Comparison of ENCODE assay signal across 27 cellular contexts in genomic region chr9:117926031-117926655, GRCh38.
A peak's percentile ranks its signal among the peaks of the same experiment; 100 is the strongest.
DNase-seq lines count a peak whose midpoint lies in the region; ATAC-seq and TF ChIP-seq lines count a peak whose summit lies in the region.
"Had no signal": no experiment of that assay in that cellular context is flagged by ENCODE, and none has a peak within 500 bp of the region (broad histone marks: within the 10 kb centered on the region; RNA-seq: fewer than 3 reads in every experiment).

No MANE protein-coding gene starts in this region.

- no peak overlapping the region for H3K9ac ChIP-seq in neural progenitor cell

- no peaks in the 10 kb centered on the region for H3K9me3 ChIP-seq in neural progenitor cell (ENCODE audit: low read depth)
- H3K9me3 ChIP-seq: neutrophil, Peyer's patch, psoas muscle had no signal

- H3F3A ChIP-seq in neural progenitor cell (ENCODE audit: low read depth): no peaks in the 10 kb centered on the region

- no peak overlapping the region for H2AFZ ChIP-seq in neural progenitor cell (replicated peaks)

- H4K20me1 ChIP-seq in neural progenitor cell (ENCODE audit: low read depth): no peaks in the 10 kb centered on the region

- no peaks in the 10 kb centered on the region for H3K36me3 Mint-ChIP-seq in neural progenitor cell
- H3K36me3 Mint-ChIP-seq: activated CD4-positive, alpha-beta memory T cell treated with anti-CD3 and anti-CD28 coated beads for 36 hours; activated naive CD4-positive, alpha-beta T cell treated with anti-CD3 and anti-CD28 coated beads, Interleukin-2, amount 10 ng/mL, durations not matched to agents 7 days and 5 days; CD14-positive monocyte had no signal

- no peak overlapping the region for H3K4me3 Mint-ChIP-seq in neural progenitor cell
- H3K4me3 Mint-ChIP-seq: activated CD4-positive, alpha-beta memory T cell treated with anti-CD3 and anti-CD28 coated beads for 36 hours; activated naive CD4-positive, alpha-beta T cell treated with anti-CD3 and anti-CD28 coated beads, Interleukin-2, amount 10 ng/mL, durations not matched to agents 7 days and 5 days; activated T-helper 1 cell treated with anti-CD3 and anti-CD28 coated beads, Interleukin-12 subunit alpha, Interleukin-12 subunit beta, Interleukin-2, Interleukin-4 antibody, amounts not matched to agents 30 ng/mL and 10 ng/mL and 1 ng/mL, durations not matched to agents 14 hours and 24 hours and 36 hours; CD14-positive monocyte; T-helper 1 cell treated with Interleukin-12 subunit alpha and Interleukin-12 subunit beta and Interleukin-4 antibody, amounts not matched to agents 30 μg/mL and 1 μg/mL, for 36 hours had no signal

- no peak overlapping the region for H3K4me2 ChIP-seq in neural progenitor cell

- ATAC-seq in GM21367 (IDR thresholded peaks at IDR 0.05; ENCODE audit: unreplicated experiment): no peak
- ATAC-seq: psoas muscle had no signal

- H3K4me1 Mint-ChIP-seq in neural progenitor cell: peaks cover 11% of the 10 kb centered on the region
- H3K4me1 Mint-ChIP-seq: activated naive CD4-positive, alpha-beta T cell treated with anti-CD3 and anti-CD28 coated beads, Interleukin-2, amount 10 ng/mL, durations not matched to agents 7 days and 5 days; CD14-positive monocyte had no signal

- no peaks in the 10 kb centered on the region for H3K79me2 ChIP-seq in neural progenitor cell (ENCODE audit: low read depth)

- peak; percentile 1 for DNase-seq in ELR (ENCODE audit: low read depth)
- DNase-seq in M059J (ENCODE audit: low read depth): peak; percentile 54
- peak; percentile 71 for DNase-seq in astrocyte of the hippocampus (ENCODE audit: low read depth, low spot score)
- peak; percentile 13 for DNase-seq in neural progenitor cell (ENCODE audit: low spot score)
- DNase-seq in AML-193 (lab: John Stamatoyannopoulos, UW): no peak
- DNase-seq in HUDEP-2 (lab: John Stamatoyannopoulos, UW; ENCODE audit: unreplicated experiment in 76 of 76): no peak
- DNase-seq in activated CD4-positive, CD25-positive, alpha-beta regulatory T cell treated with anti-CD3 and anti-CD28 coated beads, Interleukin-2, amount 50 U/mL, for 72 hours: no peak
- DNase-seq: activated CD4-positive, alpha-beta memory T cell treated with anti-CD3 and anti-CD28 coated beads for 36 hours; activated CD8-positive, alpha-beta memory T cell treated with anti-CD3 and anti-CD28 coated beads, Interleukin-2, amount 50 U/mL, for 4 hours; activated naive CD4-positive, alpha-beta T cell treated with anti-CD3 and anti-CD28 coated beads, Interleukin-2, amount 10 ng/mL, durations not matched to agents 7 days and 5 days; effector memory CD4-positive, alpha-beta T cell; foreskin fibroblast; Kasumi-1; NCI-H1092; NCI-H187 treated with DMSO at 0.1 percent for 48 hours; NCI-H526 treated with DMSO at 0.1 percent for 48 hours; Peyer's patch; psoas muscle; SJCRH30; stimulated activated naive CD4-positive, alpha-beta T cell treated with Interleukin-2 at 50 U/mL for 16 hours had no signal

- no peak overlapping the region for H3K27ac Mint-ChIP-seq in neural progenitor cell
- H3K27ac Mint-ChIP-seq: activated CD4-positive, alpha-beta memory T cell treated with anti-CD3 and anti-CD28 coated beads for 36 hours; activated naive CD4-positive, alpha-beta T cell treated with anti-CD3 and anti-CD28 coated beads, Interleukin-2, amount 10 ng/mL, durations not matched to agents 7 days and 5 days; activated T-helper 1 cell treated with anti-CD3 and anti-CD28 coated beads, Interleukin-12 subunit alpha, Interleukin-12 subunit beta, Interleukin-2, Interleukin-4 antibody, amounts not matched to agents 30 ng/mL and 10 ng/mL and 1 ng/mL, durations not matched to agents 14 hours and 24 hours and 36 hours; CD14-positive monocyte; T-helper 1 cell treated with Interleukin-12 subunit alpha and Interleukin-12 subunit beta and Interleukin-4 antibody, amounts not matched to agents 30 μg/mL and 1 μg/mL, for 36 hours had no signal

- TF ChIP-seq CTCF in neural progenitor cell (IDR thresholded peaks at IDR 0.05): no peak

- no peak overlapping the region for H3K27ac ChIP-seq in neural progenitor cell
- H3K27ac ChIP-seq: coronary artery, HL-60, neutrophil, Peyer's patch, psoas muscle, SJCRH30 had no signal

- H3K4me1 ChIP-seq in neural progenitor cell: peaks cover 5% of the 10 kb centered on the region
- H3K4me1 ChIP-seq: Peyer's patch, psoas muscle, SJCRH30 had no signal

- H3K27me3 Mint-ChIP-seq in neural progenitor cell (ENCODE audit: insufficient read depth, low read depth): no peaks in the 10 kb centered on the region
- H3K27me3 Mint-ChIP-seq: activated CD4-positive, alpha-beta memory T cell treated with anti-CD3 and anti-CD28 coated beads for 36 hours had no signal

- H3K4me3 ChIP-seq in neural progenitor cell: no peak overlapping the region
- H3K4me3 ChIP-seq: coronary artery, Peyer's patch, psoas muscle, SJCRH30 had no signal

- no peaks in the 10 kb centered on the region for H3K27me3 ChIP-seq in neural progenitor cell
- H3K27me3 ChIP-seq: neutrophil, Peyer's patch, SJCRH30 had no signal

- no peaks in the 10 kb centered on the region for H3K36me3 ChIP-seq in neural progenitor cell
- H3K36me3 ChIP-seq: neutrophil, Peyer's patch, SJCRH30 had no signal

- H3K9me3 Mint-ChIP-seq in neural progenitor cell: no peaks in the 10 kb centered on the region
- H3K9me3 Mint-ChIP-seq: activated CD4-positive, alpha-beta memory T cell treated with anti-CD3 and anti-CD28 coated beads for 36 hours; activated naive CD4-positive, alpha-beta T cell treated with anti-CD3 and anti-CD28 coated beads, Interleukin-2, amount 10 ng/mL, durations not matched to agents 7 days and 5 days; activated T-helper 1 cell treated with anti-CD3 and anti-CD28 coated beads, Interleukin-12 subunit alpha, Interleukin-12 subunit beta, Interleukin-2, Interleukin-4 antibody, amounts not matched to agents 30 ng/mL and 10 ng/mL and 1 ng/mL, durations not matched to agents 14 hours and 24 hours and 36 hours; CD14-positive monocyte; T-helper 1 cell treated with Interleukin-12 subunit alpha and Interleukin-12 subunit beta and Interleukin-4 antibody, amounts not matched to agents 30 μg/mL and 1 μg/mL, for 36 hours had no signal

Comparison
In these comparisons a context has a peak if more than half of its experiments do, and no peak if none do; other contexts are left out.
1. DNase-seq: peak in ELR (single experiment), M059J (single experiment), astrocyte of the hippocampus (single experiment) and neural progenitor cell (single experiment); none in AML-193 (0 of 2), HUDEP-2 (0 of 76) and activated CD4-positive, CD25-positive, alpha-beta regulatory T cell treated with anti-CD3 and anti-CD28 coated beads, Interleukin-2, amount 50 U/mL, for 72 hours (single experiment).